Comparison of ENCODE assay signal across 13 cellular contexts in genomic region chr3:150798122-150798618, GRCh38. TPM values are rescaled to one million over a fixed set of nuclear protein-coding genes. Genes with fewer than 3 reads are reported as not detected.
DNase-seq lines count a peak whose midpoint lies in the region; ATAC-seq, FAIRE-seq and TF ChIP-seq lines count a peak whose summit lies in the region.
"Had no signal": no experiment of that assay in that cellular context is flagged by ENCODE, and none has a peak within 500 bp of the region (broad histone marks: within the 10 kb centered on the region; RNA-seq: fewer than 3 reads in every experiment).

No MANE protein-coding gene starts in this region.

- WGBS in GM12878 (ENCODE audit: insufficient coverage, insufficient replicate concordance, low lambda C conversion rate, missing lambda C conversion rate), result 0% methylated on average over 4 of the region's 4 CpGs

- no peaks in the 10 kb centered on the region for H3F3A ChIP-seq in Loucy (ENCODE audit: low read depth)

- TF ChIP-seq POLR2A in GM12878 (IDR thresholded peaks at IDR 0.05; ENCODE audit: low read depth, low read length), result no peak

- H3K4me1 ChIP-seq in Loucy (ENCODE audit: insufficient read depth, low read length, poor library complexity, severe bottlenecking), result peaks cover 7% of the 10 kb centered on the region
- H3K4me1 ChIP-seq in GM12878 (ENCODE audit: control insufficient read depth, insufficient read depth, low read length), result no peaks in the 10 kb centered on the region; the same call in 1 of the 2 replicates
- H3K4me1 ChIP-seq: SJSA1 had no signal

- peak; percentile 27 for DNase-seq in GM12865 (ENCODE audit: low read depth)
- no peak for DNase-seq in GM12878 (ENCODE audit: low read depth, low spot score)
- peak; percentile 40 for DNase-seq in nephron progenitor cell
- DNase-seq in DMS153 (lab: John Stamatoyannopoulos, UW), result no peak
- no peak for DNase-seq in GF-D8 (lab: John Stamatoyannopoulos, UW)
- no peak for DNase-seq in effector memory CD8-positive, alpha-beta T cell
- DNase-seq: activated CD4-positive, alpha-beta T cell treated with anti-CD3 and anti-CD28 coated beads, Interleukin-2, amount 50 U/mL, for 1 hour; erythroblast; NCI-H1436 treated with DMSO at 0.1 percent for 48 hours had no signal

- CTCF ChIA-PET in GM12878 (lab: Yijun Ruan, JAX), result interaction anchor here (0.6 kb wide), 1 partner anchor 264 kb away, joined by 3 read pairs; no protein-coding TSS in a partner anchor

- RAD21 ChIA-PET in GM12878 (lab: Charles Lee; ENCODE audit: unreplicated experiment), result interaction anchor here (0.8 kb wide), 1 partner anchor 76 kb away, joined by 3 read pairs; no protein-coding TSS in a partner anchor

- H3K9me3 ChIP-seq in Loucy (ENCODE audit: insufficient read depth, low read depth, low read length), result no peaks in the 10 kb centered on the region
- no peaks in the 10 kb centered on the region for H3K9me3 ChIP-seq in GM12878 (replicated peaks; ENCODE audit: control insufficient read depth, insufficient read depth, low read length)
- H3K9me3 ChIP-seq: SJSA1 had no signal

- H3K4me1 Mint-ChIP-seq in nephron progenitor cell, result peaks cover 35% of the 10 kb centered on the region
- peaks cover 0 to 2% of the 10 kb centered on the region in 2 donors for H3K4me1 Mint-ChIP-seq in effector memory CD8-positive, alpha-beta T cell (ENCODE audit: low read depth in 2 of 2)

- no peak for TF ChIP-seq RAD21 in GM12878 (IDR thresholded peaks at IDR 0.05; ENCODE audit: insufficient read depth, low read depth, low read length)

- intact Hi-C loops in GM12878 (cut with micrococcal nuclease; ENCODE audit: unreplicated experiment), result no loop called here

- ATAC-seq in GM12878 (peak; percentile 43; the same call in 1 of the 3 replicates), GM21737 (IDR thresholded peaks at IDR 0.05; ENCODE audit: unreplicated experiment) (no peak)
- no peak for ATAC-seq in effector memory CD8-positive, alpha-beta T cell (replicated peaks)

- H3K4me2 ChIP-seq in Loucy (ENCODE audit: low read depth, low read length, poor library complexity, severe bottlenecking) (peak overlapping the region; percentile 13), GM12878 (ENCODE audit: control insufficient read depth, insufficient read depth) (no peak overlapping the region)

- H3K9me2 ChIP-seq in Loucy (replicated peaks; ENCODE audit: low read depth, low read length), result no peaks in the 10 kb centered on the region

- H4K20me1 ChIP-seq in Loucy (ENCODE audit: insufficient read depth, low read length, poor library complexity, severe bottlenecking) (no peaks in the 10 kb centered on the region), GM12878 (ENCODE audit: control insufficient read depth, insufficient read depth) (no peaks in the 10 kb centered on the region)

- no peak for FAIRE-seq in GM12878 (lab: Jason Lieb, UNC)

- peak overlapping the region; percentile 44 for H3K4me3 Mint-ChIP-seq in nephron progenitor cell
- no peak overlapping the region for H3K4me3 Mint-ChIP-seq in effector memory CD8-positive, alpha-beta T cell

- H3K79me2 ChIP-seq in Loucy (ENCODE audit: insufficient read depth, low read length) (no peaks in the 10 kb centered on the region), GM12878 (ENCODE audit: control insufficient read depth, insufficient read depth, low read length) (no peaks in the 10 kb centered on the region)

- H3K36me3 ChIP-seq in Loucy (ENCODE audit: insufficient read depth, low read length), result no peaks in the 10 kb centered on the region
- no peaks in the 10 kb centered on the region for H3K36me3 ChIP-seq in GM12878 (ENCODE audit: control insufficient read depth in 2 of 2, insufficient read depth in 2 of 2, low read length in 1 of 2)
- H3K36me3 ChIP-seq: SJSA1 had no signal

- H2AFZ ChIP-seq in Loucy (ENCODE audit: low read length) (peak overlapping the region; percentile 41; the same call in 1 of the 2 replicates), GM12878 (ENCODE audit: control insufficient read depth, low read depth, low read length) (no peak overlapping the region)

- no peaks in the 10 kb centered on the region for H3K36me3 Mint-ChIP-seq in nephron progenitor cell (ENCODE audit: low read depth)
- H3K36me3 Mint-ChIP-seq in effector memory CD8-positive, alpha-beta T cell (ENCODE audit: insufficient read depth), result no peaks in the 10 kb centered on the region

- TF ChIP-seq CTCF in GM12865 (IDR thresholded peaks at IDR 0.05; ENCODE audit: insufficient read depth, low read depth, low read length, missing control alignments) (no peak), Loucy (conservative IDR thresholded peaks at IDR 0.05; ENCODE audit: low read length) (no peak), GM12878 (IDR thresholded peaks at IDR 0.05 in 2 of 3, conservative IDR thresholded peaks at IDR 0.05 in 1 of 3; ENCODE audit: control insufficient read depth in 2 of 3, extremely low read depth in 1 of 3, insufficient read depth in 1 of 3, low read depth in 3 of 3, low read length in 3 of 3) (no peak), nephron progenitor cell (IDR thresholded peaks at IDR 0.05) (no peak)

- in situ Hi-C loops in GM12878 (cut with MboI), result no loop called here

- no TSS peak for BruUV-seq in GM12878 (replicated peaks; lab: Mats Ljungman, UMichigan)

- POLR2A ChIA-PET in GM12878 (lab: Charles Lee), result no interaction called here

- no peaks in the 10 kb centered on the region for H3K27me3 Mint-ChIP-seq in nephron progenitor cell (ENCODE audit: low read depth, poor library complexity)
- peaks cover 27 to 30% of the 10 kb centered on the region in 2 donors for H3K27me3 Mint-ChIP-seq in effector memory CD8-positive, alpha-beta T cell

- H3K9ac ChIP-seq in Loucy (ENCODE audit: low read depth, low read length, poor library complexity, severe bottlenecking), result no peak overlapping the region
- no peak overlapping the region for H3K9ac ChIP-seq in GM12878 (ENCODE audit: control insufficient read depth, insufficient read depth, low read length)

- H3K27me3 ChIP-seq in Loucy (ENCODE audit: insufficient read depth, low read length, poor library complexity, severe bottlenecking), result no peaks in the 10 kb centered on the region
- peaks cover 0 to 4% of the 10 kb centered on the region in 2 experiments; a peak in 3 of 4 replicates for H3K27me3 ChIP-seq in GM12878 (replicated peaks in 1 of 2; ENCODE audit: control insufficient read depth in 2 of 2, insufficient read depth in 2 of 2, low read length in 1 of 2)

- H3K9me3 Mint-ChIP-seq in nephron progenitor cell, result no peaks in the 10 kb centered on the region
- H3K9me3 Mint-ChIP-seq in effector memory CD8-positive, alpha-beta T cell, result no peaks in the 10 kb centered on the region

- SMC1A ChIA-PET in GM12878 (lab: Charles Lee; ENCODE audit: uncharacterized antibody, unreplicated experiment), result no interaction called here

- H3K4me3 ChIP-seq in GM12865 (ENCODE audit: low read depth, low read length) (no peak overlapping the region), Loucy (ENCODE audit: low read length, poor library complexity, severe bottlenecking) (no peak overlapping the region), GM12878 (no peak overlapping the region)
- H3K4me3 ChIP-seq: SJSA1 had no signal

- H3K27ac Mint-ChIP-seq in nephron progenitor cell, result peak overlapping the region; percentile 93
- H3K27ac Mint-ChIP-seq in effector memory CD8-positive, alpha-beta T cell, result no peak overlapping the region
- H3K27ac Mint-ChIP-seq: progenitor cell of endocrine pancreas had no signal

- no peak overlapping the region for H3K27ac ChIP-seq in GM12878 (ENCODE audit: control insufficient read depth, insufficient read depth)
- H3K27ac ChIP-seq: SJSA1 had no signal

- no peak for TF ChIP-seq EP300 in GM12878 (IDR thresholded peaks at IDR 0.05; ENCODE audit: borderline replicate concordance in 1 of 2, control insufficient read depth in 1 of 2, low read depth in 2 of 2, low read length in 2 of 2)

TF ChIP-seq in GM12878, 131 proteins besides CTCF, POLR2A, EP300 and RAD21:
- peak; percentile 41; the same call in 1 of the 2 replicates for TF ChIP-seq RUNX3 (IDR thresholded peaks at IDR 0.05; ENCODE audit: low read length)
- TF ChIP-seq BCLAF1 (IDR thresholded peaks at IDR 0.05), result no peak

RNA-seq across cellular contexts. Expression of gene SIAH2, which starts 35.2 kb away (rescaled TPM):
- 14.5 and 16.2 TPM in 2 replicates for total RNA-seq in GM12878 (2013; cell fraction: nucleolus; rRNA removed)
- total RNA-seq in GM12878 (2014; rRNA removed), result 41.4 and 47.0 TPM in 2 replicates
- 26.9 and 27.8 TPM in 2 replicates for total RNA-seq in GM12878 (2014; rRNA removed; fragmentation: Illumina TruSeq; extraction: Trizol)
- total RNA-seq in GM12878 (2021), result 31.7 and 38.0 TPM in 2 replicates
- 8.3 TPM for polyA plus RNA-seq in GM12878 (2011; ENCODE audit: low read depth)
- polyA plus RNA-seq in GM12878 (2011; rRNA removed), result 42.3 and 51.5 TPM in 2 replicates
- polyA plus RNA-seq in GM12878 (2011; cell fraction: cytosol; rRNA removed), result 77.7 and 114 TPM in 2 replicates
- polyA plus RNA-seq in GM12878 (2011; cell fraction: nucleus; rRNA removed), result 83.3 and 88.1 TPM in 2 replicates
- polyA plus RNA-seq in GM12878 (2012), result 13.3 and 27.8 TPM in 2 replicates
- 33.7 and 37.2 TPM in 2 replicates for polyA plus RNA-seq in GM12878 (2014; fragmentation: Illumina TruSeq; extraction: Trizol)
- polyA plus RNA-seq in GM12878 (2014; fragmentation: Nextera tagmentation; extraction: Ambion mirVana), result 10 to 100 TPM in 1 of 2 experiments, 1 to 10 TPM in 1; 6.1 to 14.2 TPM
- 41.4 and 43.0 TPM in 2 replicates for polyA plus RNA-seq in GM12878 (2014; rRNA removed)
- polyA plus RNA-seq in GM12878 (2016; fragmentation: Nextera tagmentation; extraction: Ambion mirVana), result 10 to 100 TPM in 1 of 2 experiments, 1 to 10 TPM in 1; 3.3 to 16.3 TPM
- 59.1 and 114 TPM in 2 replicates for polyA minus RNA-seq in GM12878 (2011; rRNA and poly(A)+ RNA removed)
- polyA minus RNA-seq in GM12878 (2011; cell fraction: cytosol; rRNA and poly(A)+ RNA removed), result 28.7 and 37.3 TPM in 2 replicates
- polyA minus RNA-seq in GM12878 (2011; cell fraction: nucleus; rRNA and poly(A)+ RNA removed), result 13.7 and 23.2 TPM in 2 replicates

Comparison
In these comparisons a context has a peak if more than half of its experiments do, and no peak if none do; other contexts are left out.
1. DNase-seq: peak in GM12865 (single experiment) and nephron progenitor cell (single experiment); none in GM12878 (single experiment), DMS153 (single experiment), GF-D8 (single experiment) and effector memory CD8-positive, alpha-beta T cell (0 of 3).